Comparison of ENCODE assay signal across 8 cellular contexts in the genomic region with DNA sequence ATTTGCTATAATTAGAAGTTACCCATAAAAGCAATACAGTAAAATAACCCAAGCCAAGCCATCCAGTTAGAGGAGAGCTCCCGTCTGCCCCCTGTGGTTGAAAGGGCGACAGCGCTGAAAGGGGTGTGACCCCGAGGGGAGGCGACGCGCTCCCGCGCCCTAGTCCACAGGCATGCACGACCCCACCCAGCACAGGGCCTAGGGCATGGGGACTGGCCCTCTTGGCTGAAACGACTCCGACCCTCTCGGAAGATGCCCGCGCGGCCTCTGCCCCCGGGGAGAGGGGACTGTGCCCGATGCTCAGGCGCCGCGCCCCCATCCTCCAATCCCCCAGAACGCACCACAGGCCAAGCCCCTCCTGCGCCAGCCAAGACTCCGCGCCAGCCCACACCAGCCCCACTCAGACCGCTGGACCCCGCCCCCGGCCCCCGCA.
DNase-seq lines count a peak whose midpoint lies in the region; ATAC-seq, FAIRE-seq and TF ChIP-seq lines count a peak whose summit lies in the region.

No MANE protein-coding gene starts in this region.

- no peaks in the 10 kb centered on the region for H3K9me3 ChIP-seq in kidney (ENCODE audit: control insufficient read depth in 1 of 2, low read length in 2 of 2)

- H3K9ac ChIP-seq in kidney (ENCODE audit: low read length in 2 of 2): no peak overlapping the region

- no peak for TF ChIP-seq POLR2A in GM12892 (IDR thresholded peaks at IDR 0.05; ENCODE audit: low read depth, low read length)

- peak; percentile 57 for ATAC-seq in HG02759 (IDR thresholded peaks at IDR 0.05; ENCODE audit: unreplicated experiment)
- ATAC-seq in GM18519 (IDR thresholded peaks at IDR 0.05; ENCODE audit: low FRiP score, unreplicated experiment): no peak

- TF ChIP-seq CTCF in astrocyte of the spinal cord (IDR thresholded peaks at IDR 0.05; ENCODE audit: low read depth, low read length): peak; percentile 59
- peak; percentile 28 for TF ChIP-seq CTCF in kidney (IDR thresholded peaks at IDR 0.05; ENCODE audit: borderline replicate concordance, extremely low read depth, insufficient read depth)

- FAIRE-seq in GM12892 (lab: Jason Lieb, UNC): peak; percentile 46
- FAIRE-seq in kidney (lab: Jason Lieb, UNC): no peak

- in situ Hi-C loops in astrocyte of the spinal cord (cut with HindIII; ENCODE audit: low sequenced_read_pairs): no loop called here

- no peaks in the 10 kb centered on the region for H3K36me3 ChIP-seq in kidney (ENCODE audit: control insufficient read depth in 1 of 2, insufficient read depth in 2 of 2, low read length in 2 of 2)

- no peak overlapping the region for H3K27ac ChIP-seq in kidney (ENCODE audit: low read depth in 2 of 2, low read length in 2 of 2)

- H3K4me3 ChIP-seq in astrocyte of the spinal cord (ENCODE audit: low read depth, low read length): peak overlapping the region; percentile 32
- H3K4me3 ChIP-seq in kidney (ENCODE audit: low read length in 2 of 2): peak overlapping the region in 1 of 2 donors; percentile 7

- H3K4me1 ChIP-seq in kidney (ENCODE audit: control insufficient read depth in 1 of 2, insufficient read depth in 1 of 2, low read depth in 1 of 2, low read length in 2 of 2): peaks cover 3 to 5% of the 10 kb centered on the region in 2 donors

- intact Hi-C loops in kidney (cut with DNase I): no loop called here

- DNase-seq in GM12892 (ENCODE audit: insufficient read length) (peak; percentile 72), OCI-M1 (lab: John Stamatoyannopoulos, UW) (peak; percentile 55), astrocyte of the spinal cord (ENCODE audit: low read depth, low spot score) (no peak), kidney (peak; percentile 82), HuH-7 (ENCODE audit: low spot score) (no peak)
- DNase-seq in stimulated activated CD4-positive, alpha-beta T cell treated with anti-CD3 and anti-CD28 coated beads, Interleukin-2, amount 100 ng/mL, for 4 hours (ENCODE audit: low read depth): peak; percentile 31

Comparison
In these comparisons a context has a peak if more than half of its experiments do, and no peak if none do; other contexts are left out.
1. DNase-seq: peak in GM12892 (single experiment), OCI-M1 (single experiment), kidney (single experiment) and stimulated activated CD4-positive, alpha-beta T cell treated with anti-CD3 and anti-CD28 coated beads, Interleukin-2, amount 100 ng/mL, for 4 hours (single experiment); none in astrocyte of the spinal cord (single experiment) and HuH-7 (single experiment).